ENCODE assay signal across 9 cellular contexts in the genomic region with DNA sequence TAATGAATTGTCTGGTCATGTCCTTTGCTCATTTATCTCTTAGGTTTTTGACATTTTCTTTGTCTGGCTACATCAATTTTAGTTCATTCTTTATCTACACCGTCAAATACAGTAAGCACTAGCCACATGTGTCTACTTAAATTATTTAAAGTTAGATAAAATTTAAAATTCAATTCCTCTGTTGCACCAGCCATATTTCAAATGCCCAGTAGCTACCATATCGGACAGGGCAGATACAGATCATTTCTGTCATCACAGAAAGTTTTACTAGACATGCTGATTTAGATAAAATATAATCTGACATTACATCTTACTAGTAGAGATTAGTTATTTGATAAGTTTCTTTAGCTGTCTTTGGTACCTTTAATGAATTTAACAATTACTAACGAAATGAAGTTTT.
"Had no signal": no experiment of that assay in that cellular context is flagged by ENCODE, and none has a peak within 500 bp of the region (broad histone marks: within the 10 kb centered on the region; RNA-seq: fewer than 3 reads in every experiment).

No MANE protein-coding gene starts in this region.

- H3K9me3 ChIP-seq: HAP-1 had no signal

- ATAC-seq: GM23338, HCT116 had no signal

- H3K36me3 ChIP-seq: HAP-1 had no signal

- H3K4me2 ChIP-seq: GM23338 had no signal

- DNase-seq: GM23248, GOT3, H7, H9, HCEC 1CT, HFFc6 had no signal

- H2AFZ ChIP-seq: GM23248, GM23338 had no signal

- H3K4me3 ChIP-seq: GM23248, GM23338, HAP-1 had no signal

- H3K27ac ChIP-seq: GM23248 had no signal

- H3K4me1 ChIP-seq: HAP-1 had no signal

- H3K9ac ChIP-seq: GM23248 had no signal
